In the genomic region with DNA sequence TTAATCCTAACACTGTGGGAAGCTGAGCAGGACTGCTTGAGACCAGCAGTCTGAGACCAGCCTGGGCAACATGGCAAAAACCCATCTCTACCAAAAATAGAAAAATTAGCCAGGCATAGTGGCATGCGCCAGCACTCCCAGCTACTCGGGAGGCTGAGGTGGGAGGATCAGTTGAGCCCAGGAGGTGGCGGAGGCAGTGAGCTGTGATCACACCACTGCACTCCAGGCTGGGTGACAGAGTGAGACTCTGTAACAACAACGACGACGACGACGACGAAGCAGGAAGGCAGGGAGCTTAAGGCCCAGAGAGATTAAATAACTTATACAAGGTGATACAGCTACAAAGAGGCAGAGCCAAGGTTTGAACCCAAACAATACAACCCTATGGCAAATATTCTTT, we compare ENCODE assay signal across 17 cellular contexts.
"Had no signal": no experiment of that assay in that cellular context is flagged by ENCODE, and none has a peak within 500 bp of the region (broad histone marks: within the 10 kb centered on the region; RNA-seq: fewer than 3 reads in every experiment).

No MANE protein-coding gene starts in this region.

- H3K4me3 Mint-ChIP-seq: activated CD8-positive, alpha-beta memory T cell treated with anti-CD3 and anti-CD28 coated beads, Interleukin-2, amount 10 ng/mL, durations not matched to agents 7 days and 5 days had no signal

- H3K9me3 ChIP-seq: body of pancreas, pancreas had no signal

- ATAC-seq: activated CD4-positive, CD25-positive, alpha-beta regulatory T cell treated with anti-CD3 and anti-CD28 coated beads, Interleukin-2, amount 50 U/mL, for 24 hours; activated CD8-positive, alpha-beta memory T cell treated with anti-CD3 and anti-CD28 coated beads, Interleukin-2, amount 10 ng/mL, durations not matched to agents 7 days and 5 days; body of pancreas; stimulated activated naive CD8-positive, alpha-beta T cell treated with anti-CD3 and anti-CD28 coated beads, Interleukin-15, Interleukin-2, amounts not matched to agents 100 U/mL and 50 U/mL, for 24 hours; T-cell had no signal

- H3K4me1 Mint-ChIP-seq: activated CD8-positive, alpha-beta memory T cell treated with anti-CD3 and anti-CD28 coated beads, Interleukin-2, amount 10 ng/mL, durations not matched to agents 7 days and 5 days had no signal

- H3K27ac Mint-ChIP-seq: activated CD8-positive, alpha-beta memory T cell treated with anti-CD3 and anti-CD28 coated beads, Interleukin-2, amount 10 ng/mL, durations not matched to agents 7 days and 5 days had no signal

- H3K27me3 Mint-ChIP-seq: activated CD8-positive, alpha-beta memory T cell treated with anti-CD3 and anti-CD28 coated beads, Interleukin-2, amount 10 ng/mL, durations not matched to agents 7 days and 5 days; T-cell had no signal

- H3K9ac ChIP-seq: SK-N-SH had no signal

- DNase-seq: activated CD4-positive, alpha-beta T cell treated with anti-CD3 and anti-CD28 coated beads, Interleukin-2, amount 50 U/mL, for 4 hours; activated CD8-positive, alpha-beta memory T cell treated with anti-CD3 and anti-CD28 coated beads, Interleukin-2, amount 10 ng/mL, durations not matched to agents 7 days and 5 days; activated effector memory CD4-positive, alpha-beta T cell treated with Interleukin-2 at 50 U/mL for 16 hours; activated T-cell treated with anti-CD3 and anti-CD28 coated beads, Interleukin-2, amount 50 U/mL, for 1 hour; body of pancreas; caudate nucleus; foreskin fibroblast; glutamatergic neuron; kidney glomerular epithelial cell; pancreas; SK-N-SH; stimulated activated CD4-positive, alpha-beta T cell treated with anti-CD3 and anti-CD28 coated beads, Interleukin-4, amount 100 ng/mL, for 1 hour; stimulated activated naive CD8-positive, alpha-beta T cell treated with anti-CD3 and anti-CD28 coated beads, Interleukin-15, Interleukin-2, amounts not matched to agents 100 U/mL and 50 U/mL, for 24 hours; T-cell; T1000 had no signal

- H3K27me3 ChIP-seq: body of pancreas, pancreas had no signal

- H3K4me3 ChIP-seq: body of pancreas, coronary artery, pancreas had no signal

- H3K27ac ChIP-seq: coronary artery had no signal
